ENCODE assay signal across 10 cellular contexts in genomic region chrX:53263597-53264094, GRCh38. TPM values are rescaled to one million over a fixed set of nuclear protein-coding genes. Genes with fewer than 3 reads are reported as not detected.
DNase-seq lines count a peak whose midpoint lies in the region; ATAC-seq, FAIRE-seq and TF ChIP-seq lines count a peak whose summit lies in the region.
"Had no signal": no experiment of that assay in that cellular context is flagged by ENCODE, and none has a peak within 500 bp of the region (broad histone marks: within the 10 kb centered on the region; RNA-seq: fewer than 3 reads in every experiment).

No MANE protein-coding gene starts in this region.

- H3K9me3 Mint-ChIP-seq in activated naive CD8-positive, alpha-beta T cell treated with anti-CD3 and anti-CD28 coated beads, Interleukin-2, amount 50 U/mL, for 24 hours: no peaks in the 10 kb centered on the region

- peaks cover 1% of the 10 kb centered on the region for H3K27me3 Mint-ChIP-seq in activated naive CD8-positive, alpha-beta T cell treated with anti-CD3 and anti-CD28 coated beads, Interleukin-2, amount 50 U/mL, for 24 hours

- peaks cover 44% of the 10 kb centered on the region for H3K4me1 ChIP-seq in osteoblast (ENCODE audit: insufficient read depth, low read length)

- ATAC-seq in activated naive CD8-positive, alpha-beta T cell treated with anti-CD3 and anti-CD28 coated beads, Interleukin-2, amount 50 U/mL, for 24 hours: peak; percentile 97
- ATAC-seq in GM21619 (IDR thresholded peaks at IDR 0.05; ENCODE audit: unreplicated experiment): no peak

- H3K4me2 ChIP-seq in osteoblast (ENCODE audit: insufficient read depth, low read length): peak overlapping the region; percentile 62

- TF ChIP-seq CTCF in osteoblast (IDR thresholded peaks at IDR 0.05; ENCODE audit: extremely low read depth, low read depth, low read length): no peak

- H3K36me3 ChIP-seq in osteoblast (ENCODE audit: insufficient read depth, low read length): no peaks in the 10 kb centered on the region

- H3K9me3 ChIP-seq in osteoblast (ENCODE audit: low read depth, low read length): no peaks in the 10 kb centered on the region

- peaks cover 3% of the 10 kb centered on the region for H4K20me1 ChIP-seq in osteoblast (ENCODE audit: insufficient read depth, low read length)

- peak overlapping the region; percentile 88 for H3K27ac Mint-ChIP-seq in activated naive CD8-positive, alpha-beta T cell treated with anti-CD3 and anti-CD28 coated beads, Interleukin-2, amount 50 U/mL, for 24 hours

- peaks cover 37% of the 10 kb centered on the region for H3K4me1 Mint-ChIP-seq in activated naive CD8-positive, alpha-beta T cell treated with anti-CD3 and anti-CD28 coated beads, Interleukin-2, amount 50 U/mL, for 24 hours

- H3K27me3 ChIP-seq in osteoblast (ENCODE audit: insufficient read depth, low read length): peaks cover 17% of the 10 kb centered on the region

- no peak overlapping the region for H2AFZ ChIP-seq in osteoblast (ENCODE audit: low read length)

- no peak overlapping the region for H3K4me3 ChIP-seq in osteoblast (ENCODE audit: insufficient read depth, low read length)

- H3K36me3 Mint-ChIP-seq in activated naive CD8-positive, alpha-beta T cell treated with anti-CD3 and anti-CD28 coated beads, Interleukin-2, amount 50 U/mL, for 24 hours (ENCODE audit: low read depth): no peaks in the 10 kb centered on the region

- peaks cover 2% of the 10 kb centered on the region for H3K79me2 ChIP-seq in osteoblast (ENCODE audit: insufficient read depth, low read length)

- TF ChIP-seq POLR2A in GM12891 (IDR thresholded peaks at IDR 0.05; ENCODE audit: low read depth, low read length): no peak

- FAIRE-seq in GM12891 (lab: Jason Lieb, UNC): no peak

- H3K27ac ChIP-seq in osteoblast (ENCODE audit: low read depth, low read length): peak overlapping the region; percentile 8

- DNase-seq in Daoy (ENCODE audit: low read depth) (peak; percentile 69), NCI-H226 (peak; percentile 53), osteoblast (ENCODE audit: insufficient read length, low spot score, missing footprints) (peak; percentile 93), anterior cingulate cortex (lab: John Stamatoyannopoulos, UW) (no peak), HuH-7 (ENCODE audit: low spot score) (no peak), GM12891 (ENCODE audit: insufficient read length, low spot score) (no peak)
- peak; percentile 59 for DNase-seq in activated naive CD8-positive, alpha-beta T cell treated with anti-CD3 and anti-CD28 coated beads, Interleukin-2, amount 50 U/mL, for 24 hours
- DNase-seq: glutamatergic neuron, NCI-H2171 had no signal

- H3K4me3 Mint-ChIP-seq in activated naive CD8-positive, alpha-beta T cell treated with anti-CD3 and anti-CD28 coated beads, Interleukin-2, amount 50 U/mL, for 24 hours: peak overlapping the region; percentile 30

TF ChIP-seq in GM12891, 5 proteins besides CTCF, POLR2A, EP300 and RAD21:
- TF ChIP-seq SPI1 (IDR thresholded peaks at IDR 0.05; ENCODE audit: low read depth, low read length): no peak
- TF ChIP-seq POLR2AphosphoS5 (IDR thresholded peaks at IDR 0.05; ENCODE audit: low read depth, low read length): no peak
- TF ChIP-seq POU2F2 (IDR thresholded peaks at IDR 0.05; ENCODE audit: low read depth, low read length): no peak
- TF ChIP-seq TAF1 (IDR thresholded peaks at IDR 0.05; ENCODE audit: low read depth, low read length): no peak
- TF ChIP-seq PAX5 (IDR thresholded peaks at IDR 0.05; ENCODE audit: insufficient read depth, low read length, severe bottlenecking): no peak

RNA-seq across cellular contexts. Expression of gene IQSEC2, which starts 17.7 kb away (rescaled TPM):
- total RNA-seq in Daoy (2014; rRNA removed; shearing (Covaris generic)): 1.8 and 4.1 TPM in 2 replicates
- 10.1 and 14.7 TPM in 2 replicates for total RNA-seq in osteoblast
- polyA plus RNA-seq in GM12891 (2012; ENCODE audit: low read depth, missing spikeins): 0.13 TPM

RNA-seq across cellular contexts. Expression of gene KDM5C, which starts 38.6 kb away (rescaled TPM):
- total RNA-seq in Daoy (2014; rRNA removed; shearing (Covaris generic)): 44.1 and 55.8 TPM in 2 replicates
- total RNA-seq in osteoblast: 104 and 122 TPM in 2 replicates
- polyA plus RNA-seq in GM12891 (2012; ENCODE audit: low read depth, missing spikeins): 31.1 TPM

Comparison
In these comparisons a context has a peak if more than half of its experiments do, and no peak if none do; other contexts are left out.
1. DNase-seq: peak in Daoy (single experiment), NCI-H226 (single experiment), activated naive CD8-positive, alpha-beta T cell treated with anti-CD3 and anti-CD28 coated beads, Interleukin-2, amount 50 U/mL, for 24 hours (single experiment) and osteoblast (single experiment); none in anterior cingulate cortex (0 of 58), HuH-7 (single experiment) and GM12891 (single experiment).